ENCODE assay signal across 8 cellular contexts in the genomic region with DNA sequence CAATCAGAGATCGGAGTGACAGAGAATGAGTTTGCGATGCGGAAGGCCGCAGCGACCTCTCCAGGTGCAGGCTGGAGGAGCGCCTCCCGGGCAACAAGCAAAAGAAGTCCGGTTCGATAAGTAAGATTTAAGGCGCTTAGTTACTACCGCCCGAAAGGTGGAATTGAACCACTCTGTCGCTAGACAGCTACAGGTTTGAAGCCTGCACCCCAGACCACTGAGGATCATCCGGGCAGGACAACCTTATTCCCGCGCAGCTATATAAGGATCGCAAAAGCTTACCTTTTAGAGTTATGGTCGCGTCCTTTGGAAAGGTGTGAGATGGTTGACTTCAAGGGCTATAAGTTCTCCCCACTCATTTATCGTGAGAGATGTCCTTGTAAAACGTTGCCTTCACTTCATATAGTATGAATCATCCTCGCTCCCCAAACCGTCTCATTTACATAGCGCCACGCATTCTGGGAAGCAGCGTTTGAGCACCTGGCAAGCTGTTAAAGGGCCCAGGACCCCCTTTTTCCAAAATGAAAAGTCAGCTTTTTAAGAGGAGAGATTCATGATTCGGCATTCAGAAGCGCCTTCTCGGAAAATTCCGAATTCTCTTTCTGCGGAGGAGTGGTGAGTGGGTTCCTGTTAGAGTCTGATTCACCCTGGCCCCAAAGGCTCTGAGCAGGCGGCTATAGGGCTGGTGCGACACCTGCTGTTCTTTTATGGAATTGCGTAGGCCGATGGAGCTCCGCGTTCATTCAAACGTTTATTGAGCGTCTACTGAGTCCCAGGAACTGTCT. TPM values are rescaled to one million over a fixed set of nuclear protein-coding genes. Genes with fewer than 3 reads are reported as not detected.
DNase-seq lines count a peak whose midpoint lies in the region; ATAC-seq and TF ChIP-seq lines count a peak whose summit lies in the region.

No MANE protein-coding gene starts in this region.

- peak; percentile 96 for ATAC-seq in Right ventricle myocardium superior (ENCODE audit: poor library complexity)

- peak overlapping the region; percentile 72 for H3K4me2 ChIP-seq in parathyroid adenoma (ENCODE audit: low read length)

- H3K4me3 Mint-ChIP-seq in activated naive CD8-positive, alpha-beta T cell, result peak overlapping the region; percentile 77

- 0% methylated on average over 17 to 39 of the region's 39 CpGs for WGBS in transverse colon (ENCODE audit: low coverage in 1 of 2), 2 donors

- no peak for TF ChIP-seq EP300 in transverse colon (IDR thresholded peaks at IDR 0.05; ENCODE audit: low read depth)

- H3K27me3 ChIP-seq in parathyroid adenoma (ENCODE audit: control insufficient read depth, insufficient read depth, low read length) (no peaks in the 10 kb centered on the region), transverse colon (peaks cover 31% of the 10 kb centered on the region)

- peak overlapping the region; percentile 68 for H3K9ac ChIP-seq in SK-N-MC (ENCODE audit: insufficient read length)
- H3K9ac ChIP-seq in parathyroid adenoma, result peak overlapping the region; percentile 58

- peak overlapping the region; percentile 94 for H3K27ac Mint-ChIP-seq in activated naive CD8-positive, alpha-beta T cell

- H3K36me3 Mint-ChIP-seq in activated naive CD8-positive, alpha-beta T cell, result no peaks in the 10 kb centered on the region

- TF ChIP-seq CTCF in HFF-Myc (IDR thresholded peaks at IDR 0.05; ENCODE audit: low read depth, low read length, missing control alignments), result peak; percentile 89
- TF ChIP-seq CTCF in parathyroid adenoma (IDR thresholded peaks at IDR 0.05), result peak; percentile 98
- TF ChIP-seq CTCF in transverse colon (IDR thresholded peaks at IDR 0.05), result peak; percentile 97 to 100 (median 98)

- H3K27me3 Mint-ChIP-seq in activated naive CD8-positive, alpha-beta T cell, result no peaks in the 10 kb centered on the region

- no peaks in the 10 kb centered on the region for H3K9me3 Mint-ChIP-seq in activated naive CD8-positive, alpha-beta T cell (ENCODE audit: low read depth)

- no peaks in the 10 kb centered on the region for H3K79me2 ChIP-seq in parathyroid adenoma

- no peaks in the 10 kb centered on the region for H3K36me3 ChIP-seq in SK-N-MC (ENCODE audit: insufficient read depth, low read length)
- H3K36me3 ChIP-seq in parathyroid adenoma (ENCODE audit: control insufficient read depth, insufficient read depth, low read length), result no peaks in the 10 kb centered on the region
- H3K36me3 ChIP-seq in transverse colon, result no peaks in the 10 kb centered on the region

- peak; percentile 89 for DNase-seq in HFF-Myc (ENCODE audit: extremely low read depth, low read depth)
- peak; percentile 96 for DNase-seq in NAMALWA (ENCODE audit: low spot score)
- peak; percentile 69 for DNase-seq in SK-N-MC (ENCODE audit: low read depth, low spot score)
- DNase-seq in Right ventricle myocardium superior, result peak; percentile 88
- peak; percentile 89 for DNase-seq in transverse colon

- peak overlapping the region; percentile 93 for H2AFZ ChIP-seq in parathyroid adenoma

- H3K4me1 ChIP-seq in parathyroid adenoma, result peaks cover 3% of the 10 kb centered on the region
- H3K4me1 ChIP-seq in transverse colon, result peaks cover 4 to 16% (median 7%) of the 10 kb centered on the region in 4 donors

- H3K4me1 Mint-ChIP-seq in activated naive CD8-positive, alpha-beta T cell (ENCODE audit: low read depth), result peaks cover 33% of the 10 kb centered on the region

- intact Hi-C loops in Right ventricle myocardium superior (cut with DNase I), result loop anchor here (1.0 kb wide), 1 partner anchor 39 kb away; no protein-coding TSS in a partner anchor
- intact Hi-C loops in transverse colon (cut with DNase I; ENCODE audit: low total_unique reads), result loop anchor here (2.0 kb wide), 1 partner anchor 38 kb away; no protein-coding TSS in a partner anchor

- peak overlapping the region; percentile 77 for H3K27ac ChIP-seq in SK-N-MC
- peak overlapping the region; percentile 98 for H3K27ac ChIP-seq in parathyroid adenoma
- H3K27ac ChIP-seq in transverse colon, result peak overlapping the region; percentile 85 to 97 (median 94)

- in situ Hi-C loops in transverse colon (cut with MboI; ENCODE audit: low pct_ligation_motif_present in 1 of 4, low pct_unique_long_range_greater_than_20kb in 1 of 4, low sequenced_read_pairs in 3 of 4), result loop anchor here (5.0 kb wide), 2 partner anchors 36 to 41 kb away; no protein-coding TSS in a partner anchor

- H3K9me3 ChIP-seq in SK-N-MC (ENCODE audit: low read depth, low read length), result no peaks in the 10 kb centered on the region
- no peaks in the 10 kb centered on the region for H3K9me3 ChIP-seq in parathyroid adenoma (ENCODE audit: control insufficient read depth, low read length)
- H3K9me3 ChIP-seq in transverse colon, result no peaks in the 10 kb centered on the region

- peak overlapping the region; percentile 80 for H3K4me3 ChIP-seq in GM08714 (ENCODE audit: low read length)
- peak overlapping the region; percentile 58 for H3K4me3 ChIP-seq in HFF-Myc (replicated peaks; ENCODE audit: low read depth, low read length)
- H3K4me3 ChIP-seq in SK-N-MC, result peak overlapping the region; percentile 86
- H3K4me3 ChIP-seq in parathyroid adenoma (ENCODE audit: low read depth, low read length), result peak overlapping the region; percentile 77
- peak overlapping the region; percentile 16 to 60 (median 40) for H3K4me3 ChIP-seq in transverse colon

- TF ChIP-seq POLR2A in transverse colon (IDR thresholded peaks at IDR 0.05), result peak; percentile 42

RNA-seq across cellular contexts. Expression of gene FOSB, which starts 10.8 kb away (rescaled TPM):
- 0.51 TPM for total RNA-seq in Right ventricle myocardium superior
- 10 to 100 TPM; 14.5 to 64.7 (median 25.6) TPM for total RNA-seq in transverse colon

RNA-seq across cellular contexts. Expression of gene RTN2, which starts 18.2 kb away (rescaled TPM):
- total RNA-seq in Right ventricle myocardium superior (29.9 TPM), transverse colon (10 to 100 TPM in 1 of 4 donors, 1 to 10 TPM in 1, not detected in 2; 5.7 to 13.5 TPM)

RNA-seq across cellular contexts. Expression of gene PPM1N, which starts 19.6 kb away (rescaled TPM):
- total RNA-seq in Right ventricle myocardium superior (0.75 TPM), transverse colon (1 to 10 TPM in 2 of 4 donors, under 1 TPM in 1, not detected in 1; 1.00 to 4.3 (median 1.4) TPM)

RNA-seq across cellular contexts. Expression of gene VASP, which starts 28.6 kb away (rescaled TPM):
- total RNA-seq in Right ventricle myocardium superior, result 42.9 TPM
- total RNA-seq in transverse colon, result 100 to 1,000 TPM; 167 to 465 (median 204) TPM

RNA-seq across cellular contexts. Expression of gene ERCC1, which starts 54.9 kb away (rescaled TPM):
- total RNA-seq in Right ventricle myocardium superior, result 163 TPM
- 10 to 100 TPM; 38.8 to 42.6 (median 40.0) TPM for total RNA-seq in transverse colon

Comparison
In these comparisons a context has a peak if more than half of its experiments do, and no peak if none do; other contexts are left out.
1. Peak in every context shown above with its lines: DNase-seq, ATAC-seq, H3K4me3 ChIP-seq and H3K27ac ChIP-seq.
2. RNA of gene FOSB, which starts 10.8 kb away (total RNA-seq): 14.5 to 64.7 TPM in transverse colon; 0.51 TPM in Right ventricle myocardium superior (single experiment); every median in the first group is over 10 times any median in the second.